7 cellular contexts compared by ENCODE assay signal in genomic region chr3:72185549-72186484, GRCh38.
DNase-seq lines count a peak whose midpoint lies in the region; ATAC-seq and TF ChIP-seq lines count a peak whose summit lies in the region.

No MANE protein-coding gene starts in this region.

- ATAC-seq in GM19351 (IDR thresholded peaks at IDR 0.05; ENCODE audit: unreplicated experiment) (peak; percentile 56), mucosa of descending colon (no peak)

- H3K4me1 ChIP-seq in mucosa of descending colon (ENCODE audit: low read depth), result no peaks in the 10 kb centered on the region

- no peaks in the 10 kb centered on the region for H3K9me3 ChIP-seq in mucosa of descending colon

- intact Hi-C loops in mucosa of descending colon (cut with DNase I, micrococcal nuclease), result no loop called here

- DNase-seq in NAMALWA (ENCODE audit: low spot score), result peak; percentile 24
- peak; percentile 78 for DNase-seq in epithelial cell of esophagus (ENCODE audit: low read depth)
- DNase-seq in stimulated activated CD4-positive, alpha-beta T cell treated with anti-CD3 and anti-CD28 coated beads, Interleukin-4, amount 100 ng/mL, for 24 hours, result peak; percentile 58
- DNase-seq in mucosa of descending colon, result no peak
- DNase-seq in NCI-H1417 treated with DMSO at 0.1 percent for 48 hours (lab: John Stamatoyannopoulos, UW), result no peak
- DNase-seq in SKM-1 treated with dmso at 0.1 percent for 144 hours (lab: John Stamatoyannopoulos, UW; ENCODE audit: unreplicated experiment), result no peak

- H3K36me3 ChIP-seq in mucosa of descending colon (ENCODE audit: low read depth), result no peaks in the 10 kb centered on the region

- TF ChIP-seq CTCF in epithelial cell of esophagus (IDR thresholded peaks at IDR 0.05; ENCODE audit: insufficient read depth, low read depth, low read length, missing control alignments), result no peak
- no peak for TF ChIP-seq CTCF in mucosa of descending colon (IDR thresholded peaks at IDR 0.05)

- H3K4me3 ChIP-seq in epithelial cell of esophagus (ENCODE audit: low read length) (no peak overlapping the region), mucosa of descending colon (no peak overlapping the region)

Comparison
In these comparisons a context has a peak if more than half of its experiments do, and no peak if none do; other contexts are left out.
1. DNase-seq: peak in NAMALWA (single experiment), epithelial cell of esophagus (single experiment) and stimulated activated CD4-positive, alpha-beta T cell treated with anti-CD3 and anti-CD28 coated beads, Interleukin-4, amount 100 ng/mL, for 24 hours (single experiment); none in mucosa of descending colon (0 of 3), NCI-H1417 treated with DMSO at 0.1 percent for 48 hours (single experiment) and SKM-1 treated with dmso at 0.1 percent for 144 hours (single experiment).